11 cellular contexts compared by ENCODE assay signal in genomic region chr9:79577969-79578723, GRCh38. TPM values are rescaled to one million over a fixed set of nuclear protein-coding genes. Genes with fewer than 3 reads are reported as not detected.
DNase-seq lines count a peak whose midpoint lies in the region; ATAC-seq and TF ChIP-seq lines count a peak whose summit lies in the region.
"Had no signal": no experiment of that assay in that cellular context is flagged by ENCODE, and none has a peak within 500 bp of the region (broad histone marks: within the 10 kb centered on the region; RNA-seq: fewer than 3 reads in every experiment).

No MANE protein-coding gene starts in this region.

- H3K27ac Mint-ChIP-seq in glutamatergic neuron (ENCODE audit: unreplicated experiment), result no peak overlapping the region
- H3K27ac Mint-ChIP-seq: activated T-helper 1 cell treated with anti-CD3 and anti-CD28 coated beads, Interleukin-12 subunit alpha, Interleukin-12 subunit beta, Interleukin-2, Interleukin-4 antibody, amounts not matched to agents 30 ng/mL and 10 ng/mL and 1 ng/mL, durations not matched to agents 14 hours and 24 hours and 36 hours had no signal

- peaks cover 73% of the 10 kb centered on the region for H3K4me1 ChIP-seq in smooth muscle cell (ENCODE audit: low read depth)
- H3K4me1 ChIP-seq: prostate gland had no signal

- no peaks in the 10 kb centered on the region for H3K36me3 ChIP-seq in smooth muscle cell (ENCODE audit: low read depth)
- H3K36me3 ChIP-seq: prostate gland had no signal

- H3F3A ChIP-seq in smooth muscle cell (ENCODE audit: low read depth), result peaks cover 16% of the 10 kb centered on the region

- H3K9me3 Mint-ChIP-seq in glutamatergic neuron (ENCODE audit: unreplicated experiment), result peaks cover 14% of the 10 kb centered on the region
- H3K9me3 Mint-ChIP-seq: activated T-helper 1 cell treated with anti-CD3 and anti-CD28 coated beads, Interleukin-12 subunit alpha, Interleukin-12 subunit beta, Interleukin-2, Interleukin-4 antibody, amounts not matched to agents 30 ng/mL and 10 ng/mL and 1 ng/mL, durations not matched to agents 14 hours and 24 hours and 36 hours had no signal

- no peaks in the 10 kb centered on the region for H3K9me3 ChIP-seq in smooth muscle cell (replicated peaks; ENCODE audit: low read depth)
- H3K9me3 ChIP-seq: prostate gland had no signal

- H3K36me3 Mint-ChIP-seq in glutamatergic neuron (ENCODE audit: unreplicated experiment), result peaks cover 5% of the 10 kb centered on the region

- H2AFZ ChIP-seq in smooth muscle cell (ENCODE audit: low read depth), result no peak overlapping the region

- peaks cover 81% of the 10 kb centered on the region for H3K79me2 ChIP-seq in smooth muscle cell (ENCODE audit: low read depth)

- H3K27ac ChIP-seq in smooth muscle cell (ENCODE audit: low read depth), result no peak overlapping the region
- H3K27ac ChIP-seq: prostate gland had no signal

- WGBS in smooth muscle cell (ENCODE audit: low lambda C conversion rate), result 87% methylated on average over 8 of the region's 8 CpGs

- DNase-seq in NCI-H1105 treated with DMSO at 0.1 percent for 48 hours (lab: John Stamatoyannopoulos, UW) (peak; percentile 25), NCI-H1105 (lab: John Stamatoyannopoulos, UW) (no peak), SK-N-DZ (ENCODE audit: low spot score) (peak; percentile 89), glutamatergic neuron (peak; percentile 19), smooth muscle cell (lab: John Stamatoyannopoulos, UW; ENCODE audit: unreplicated experiment) (no peak), DMS 273 treated with DMSO at 0.1 percent for 48 hours (lab: John Stamatoyannopoulos, UW) (no peak)
- DNase-seq: kidney had no signal

- H3K4me3 Mint-ChIP-seq in glutamatergic neuron (ENCODE audit: unreplicated experiment), result peak overlapping the region; percentile 43
- H3K4me3 Mint-ChIP-seq: activated T-helper 1 cell treated with anti-CD3 and anti-CD28 coated beads, Interleukin-12 subunit alpha, Interleukin-12 subunit beta, Interleukin-2, Interleukin-4 antibody, amounts not matched to agents 30 ng/mL and 10 ng/mL and 1 ng/mL, durations not matched to agents 14 hours and 24 hours and 36 hours had no signal

- H3K4me1 Mint-ChIP-seq in glutamatergic neuron (ENCODE audit: low read depth, unreplicated experiment), result peaks cover 44% of the 10 kb centered on the region

- H3K4me2 ChIP-seq in smooth muscle cell, result peak overlapping the region; percentile 9

- peaks cover 100% of the 10 kb centered on the region for H4K20me1 ChIP-seq in smooth muscle cell (ENCODE audit: low read depth)

- peaks cover 7% of the 10 kb centered on the region for H3K27me3 Mint-ChIP-seq in glutamatergic neuron (ENCODE audit: unreplicated experiment)

- ATAC-seq in GM18867 (IDR thresholded peaks at IDR 0.05; ENCODE audit: unreplicated experiment) (no peak), GM18520 (IDR thresholded peaks at IDR 0.05; ENCODE audit: unreplicated experiment) (no peak)

- no peak overlapping the region for H3K4me3 ChIP-seq in smooth muscle cell
- H3K4me3 ChIP-seq: prostate gland had no signal

- H3K27me3 ChIP-seq in smooth muscle cell (ENCODE audit: low read depth), result no peaks in the 10 kb centered on the region

- H3K9ac ChIP-seq in smooth muscle cell (ENCODE audit: low read depth), result no peak overlapping the region

- TF ChIP-seq CTCF in glutamatergic neuron (IDR thresholded peaks at IDR 0.05; ENCODE audit: partially characterized antibody, unreplicated experiment) (no peak), smooth muscle cell (IDR thresholded peaks at IDR 0.05; ENCODE audit: borderline replicate concordance, insufficient read depth, poor library complexity, severe bottlenecking) (no peak)

RNA-seq across cellular contexts. Expression of gene TLE4, which starts 6.4 kb away (rescaled TPM):
- 68.9 and 74.0 TPM in 2 replicates for polyA plus RNA-seq in SK-N-DZ (2014; cell fraction: cytosol; rRNA removed)
- polyA plus RNA-seq in SK-N-DZ (2014; cell fraction: nucleus; rRNA removed), result 50.8 and 52.3 TPM in 2 replicates
- 97.4 TPM for total RNA-seq in glutamatergic neuron (ENCODE audit: unreplicated experiment)
- total RNA-seq in smooth muscle cell, result 53.7 and 74.3 TPM in 2 replicates
- polyA plus RNA-seq in smooth muscle cell, result 31.6 and 58.8 TPM in 2 replicates

Comparison
In these comparisons a context has a peak if more than half of its experiments do, and no peak if none do; other contexts are left out.
1. DNase-seq: peak in NCI-H1105 treated with DMSO at 0.1 percent for 48 hours (single experiment), SK-N-DZ (single experiment) and glutamatergic neuron (single experiment); none in NCI-H1105 (single experiment), smooth muscle cell (single experiment) and DMS 273 treated with DMSO at 0.1 percent for 48 hours (single experiment).